Comparison of ENCODE assay signal across 8 cellular contexts in the genomic region with DNA sequence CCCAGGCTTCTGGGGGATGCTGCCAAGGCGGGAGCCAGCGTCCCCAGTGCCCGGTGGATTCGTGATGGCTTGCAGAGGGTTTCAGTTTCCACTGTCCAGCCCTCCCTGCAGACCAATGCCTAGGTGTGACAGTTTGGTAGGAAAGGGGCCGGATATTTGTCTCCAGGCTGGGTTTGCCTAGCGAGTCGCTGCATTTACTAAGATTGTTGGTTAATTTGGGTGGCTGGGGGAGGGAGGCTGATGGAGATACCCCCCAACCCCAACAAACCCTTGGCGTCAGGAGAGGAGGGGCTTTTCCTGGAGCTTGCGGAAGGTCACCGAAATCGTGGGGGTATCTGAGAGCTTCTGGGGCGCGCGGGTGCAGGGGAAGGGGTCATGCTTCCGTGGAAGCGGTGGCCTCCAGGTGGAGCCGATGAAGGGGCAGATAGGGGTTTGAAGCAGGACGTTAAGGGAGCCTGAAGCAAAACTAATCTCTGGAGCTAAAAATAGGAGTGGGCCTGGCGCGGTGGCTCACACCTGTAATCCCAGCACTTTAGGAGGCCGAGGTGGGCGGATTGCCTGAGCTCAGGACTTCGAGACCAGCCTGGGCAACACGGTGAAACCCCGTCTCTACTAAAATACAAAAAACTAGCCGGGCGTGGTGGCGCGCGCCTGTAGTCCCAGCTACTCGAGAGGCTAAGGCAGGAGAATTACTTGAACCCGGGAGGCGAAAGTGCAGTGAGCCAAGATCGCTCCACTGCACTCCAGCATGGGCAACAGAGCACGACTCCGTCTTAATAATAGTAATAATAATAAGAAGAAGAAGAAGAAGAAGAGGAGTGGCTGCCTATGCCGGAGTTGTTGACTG. TPM values are rescaled to one million over a fixed set of nuclear protein-coding genes. Genes with fewer than 3 reads are reported as not detected.
DNase-seq lines count a peak whose midpoint lies in the region; ATAC-seq and TF ChIP-seq lines count a peak whose summit lies in the region.

No MANE protein-coding gene starts in this region.

- peak overlapping the region; percentile 82 for H3K9ac ChIP-seq in HUES6 (ENCODE audit: low read length)

- H3K4me3 ChIP-seq in AG04450 (ENCODE audit: low read depth, low read length) (peak overlapping the region; percentile 79), HUES6 (ENCODE audit: low read depth, low read length) (peak overlapping the region; percentile 99), dorsolateral prefrontal cortex (peak overlapping the region; percentile 68 to 100 (median 93)), muscle layer of duodenum (ENCODE audit: low read depth in 1 of 2, low read length in 2 of 2) (peak overlapping the region; percentile 71 to 91)

- no peak for DNase-seq in AG04450 (ENCODE audit: low read depth, low spot score)
- DNase-seq in dorsolateral prefrontal cortex, result peak in 3 of 10 donors; percentile 23 to 47 (median 29)
- no peak for DNase-seq in effector CD8-positive, alpha-beta T cell (lab: John Stamatoyannopoulos, UW)
- DNase-seq in NAMALWA (ENCODE audit: low spot score), result no peak

- H3K27ac ChIP-seq in AG04450 (ENCODE audit: low read depth, low read length), result no peak overlapping the region
- no peak overlapping the region; the same call in 1 of the 2 replicates for H3K27ac ChIP-seq in HUES6 (ENCODE audit: low read depth, low read length)
- peak overlapping the region in 55 of 59 donors; percentile 19 to 94 (median 83) for H3K27ac ChIP-seq in dorsolateral prefrontal cortex
- H3K27ac ChIP-seq in muscle layer of duodenum (ENCODE audit: low read length), result peak overlapping the region; percentile 23

- H3K27me3 ChIP-seq in AG04450 (ENCODE audit: control insufficient read depth, insufficient read depth, low read length) (no peaks in the 10 kb centered on the region), HUES6 (ENCODE audit: control insufficient read depth, insufficient read depth, low read length) (no peaks in the 10 kb centered on the region), dorsolateral prefrontal cortex (no peaks in the 10 kb centered on the region), muscle layer of duodenum (ENCODE audit: low read depth, low read length) (no peaks in the 10 kb centered on the region)

- POLR2A ChIA-PET in AG04450 (lab: Yijun Ruan, JAX), result no interaction called here

- H3K4me1 ChIP-seq in HUES6 (ENCODE audit: control insufficient read depth, insufficient read depth, low read length), result peaks cover 12% of the 10 kb centered on the region
- peaks cover 0 to 34% of the 10 kb centered on the region in 2 donors for H3K4me1 ChIP-seq in muscle layer of duodenum (ENCODE audit: control insufficient read depth in 1 of 2, insufficient read depth in 2 of 2, low read length in 2 of 2)

- TF ChIP-seq CTCF in AG04450 (IDR thresholded peaks at IDR 0.05; ENCODE audit: low read depth, low read length) (no peak), dorsolateral prefrontal cortex (IDR thresholded peaks at IDR 0.05 in 54 of 56, conservative IDR thresholded peaks at IDR 0.05 in 2 of 56; ENCODE audit: low read depth in 1 of 56, partially characterized antibody in 56 of 56) (peak in 1 of 56 donors; percentile 2)

- H3K9me3 ChIP-seq in AG04450 (ENCODE audit: control insufficient read depth, insufficient read depth, low read length) (no peaks in the 10 kb centered on the region), HUES6 (ENCODE audit: control insufficient read depth, insufficient read depth, low read depth, low read length) (no peaks in the 10 kb centered on the region), muscle layer of duodenum (ENCODE audit: control insufficient read depth in 1 of 2, low read length in 2 of 2) (no peaks in the 10 kb centered on the region)

- no peaks in the 10 kb centered on the region for H3K36me3 ChIP-seq in HUES6 (ENCODE audit: control insufficient read depth, insufficient read depth, low read length)
- no peaks in the 10 kb centered on the region for H3K36me3 ChIP-seq in muscle layer of duodenum (ENCODE audit: control insufficient read depth in 1 of 2, insufficient read depth in 2 of 2, low read length in 2 of 2)

- CTCF ChIA-PET in AG04450 (lab: Charles Lee), result interaction anchor here (0.6 to 3.1 kb wide), 3 partner anchors 9 to 28 kb away, joined by 3 to 13 read pairs (median 6); no protein-coding TSS in a partner anchor

- intact Hi-C loops in dorsolateral prefrontal cortex (cut with DNase I), result loop anchor here (5.0 to 10.0 kb wide), 6 partner anchors 36 to 466 kb away; partner anchors contain the start of genes MARK3 (in 1 of the 2), RCOR1 (in 1 of the 2) and TRAF3 (in 1 of the 2)

- ATAC-seq in HG03039 (IDR thresholded peaks at IDR 0.05; ENCODE audit: unreplicated experiment) (no peak), GM18858 (IDR thresholded peaks at IDR 0.05; ENCODE audit: unreplicated experiment) (no peak)

RNA-seq across cellular contexts. Expression of gene CDC42BPB, which starts 1.1 kb away (rescaled TPM):
- polyA plus RNA-seq in AG04450 (2011; rRNA removed), result 57.0 and 66.8 TPM in 2 replicates
- polyA minus RNA-seq in AG04450 (2011; rRNA and poly(A)+ RNA removed), result 109 and 133 TPM in 2 replicates
- total RNA-seq in dorsolateral prefrontal cortex, result 100 to 1,000 TPM; 112 to 178 (median 140) TPM

RNA-seq across cellular contexts. Expression of gene LBHD2, which starts 25.6 kb away (rescaled TPM):
- polyA plus RNA-seq in AG04450 (2011; rRNA removed), result not detected in 2 replicates
- not detected in 2 replicates for polyA minus RNA-seq in AG04450 (2011; rRNA and poly(A)+ RNA removed)
- 1 to 10 TPM in 57 of 120 experiments, under 1 TPM in 20, not detected in 43; 0.58 to 5.7 (median 1.5) TPM for total RNA-seq in dorsolateral prefrontal cortex

RNA-seq across cellular contexts. Expression of gene EXOC3L4, which starts 36.1 kb away (rescaled TPM):
- polyA plus RNA-seq in AG04450 (2011; rRNA removed), result not detected in 2 replicates
- 0.37 TPM in 1 of 2 replicates, not detected in the other for polyA minus RNA-seq in AG04450 (2011; rRNA and poly(A)+ RNA removed)
- total RNA-seq in dorsolateral prefrontal cortex, result under 1 TPM in 3 of 120 experiments, not detected in 117; 0.45 to 0.88 (median 0.49) TPM

Comparison
In these comparisons a context has a peak if more than half of its experiments do, and no peak if none do; other contexts are left out.
1. H3K27ac ChIP-seq: peak in dorsolateral prefrontal cortex (55 of 59) and muscle layer of duodenum (single experiment); none in AG04450 (single experiment) and HUES6 (single experiment).
2. Peak in every context shown above with its lines, with median percentiles within 50 percentile points of each other: H3K4me3 ChIP-seq.